Comparison of ENCODE assay signal across 29 cellular contexts in the genomic region with DNA sequence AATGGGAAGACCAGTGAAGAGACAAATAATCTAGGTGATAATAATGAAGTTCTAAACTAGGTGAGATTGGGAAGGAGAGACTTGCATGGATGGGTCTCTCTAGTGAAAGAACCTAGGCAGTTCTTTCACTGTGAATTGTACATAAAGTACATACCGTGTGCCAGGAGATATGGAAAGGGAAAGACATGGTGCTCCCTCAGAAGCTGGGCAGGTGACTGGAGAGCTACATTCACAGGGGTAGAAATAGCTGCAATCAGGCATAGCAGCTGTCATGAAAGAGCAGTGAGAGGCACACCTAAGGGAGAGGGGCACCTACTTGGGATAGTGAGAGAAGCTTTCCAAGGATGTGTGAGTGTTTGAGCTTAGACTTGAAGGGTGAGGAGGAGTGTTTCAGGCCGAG. TPM values are rescaled to one million over a fixed set of nuclear protein-coding genes. Genes with fewer than 3 reads are reported as not detected.
DNase-seq lines count a peak whose midpoint lies in the region; ATAC-seq and TF ChIP-seq lines count a peak whose summit lies in the region.
"Had no signal": no experiment of that assay in that cellular context is flagged by ENCODE, and none has a peak within 500 bp of the region (broad histone marks: within the 10 kb centered on the region; RNA-seq: fewer than 3 reads in every experiment).

No MANE protein-coding gene starts in this region.

- intact Hi-C loops in left colon (cut with DNase I, micrococcal nuclease), result no loop called here

- H3K4me1 Mint-ChIP-seq in activated T-helper 17 cell treated with anti-CD3 and anti-CD28 coated beads, Interleukin-2, amount 50 U/mL, for 72 hours, result peaks cover 21% of the 10 kb centered on the region
- H3K4me1 Mint-ChIP-seq: activated CD8-positive, alpha-beta memory T cell treated with anti-CD3 and anti-CD28 coated beads, Interleukin-2, amount 10 ng/mL, durations not matched to agents 7 days and 5 days had no signal

- no peaks in the 10 kb centered on the region for H3K9me3 Mint-ChIP-seq in activated T-helper 17 cell treated with anti-CD3 and anti-CD28 coated beads, Interleukin-2, amount 50 U/mL, for 72 hours
- H3K9me3 Mint-ChIP-seq: activated B cell treated with CpG ODN at 0.5 μM for 24 hours; activated T-cell treated with anti-CD3 and anti-CD28 coated beads, Interleukin-2, amount 50 U/mL, for 72 hours had no signal

- peaks cover 51 to 92% of the 10 kb centered on the region in 2 donors for H3K4me1 ChIP-seq in thoracic aorta (ENCODE audit: control insufficient read depth in 1 of 2, low read depth in 2 of 2)

- TF ChIP-seq CTCF in thoracic aorta (IDR thresholded peaks at IDR 0.05), result no peak

- ATAC-seq in activated T-helper 17 cell treated with anti-CD3 and anti-CD28 coated beads, Interleukin-2, amount 50 U/mL, for 72 hours (replicated peaks), result no peak
- ATAC-seq in left colon (peak; percentile 48), thoracic aorta (ENCODE audit: insufficient number of reproducible peaks, low FRiP score, low read depth) (no peak)
- ATAC-seq: activated CD8-positive, alpha-beta memory T cell treated with anti-CD3 and anti-CD28 coated beads, Interleukin-2, amount 10 ng/mL, durations not matched to agents 7 days and 5 days; activated T-cell treated with anti-CD3 and anti-CD28 coated beads, Interleukin-2, amount 50 U/mL, for 72 hours; naive thymus-derived CD4-positive, alpha-beta T cell had no signal

- H3K4me3 Mint-ChIP-seq in activated T-helper 17 cell treated with anti-CD3 and anti-CD28 coated beads, Interleukin-2, amount 50 U/mL, for 72 hours, result no peak overlapping the region
- H3K4me3 Mint-ChIP-seq: activated B cell treated with CpG ODN at 0.5 μM for 24 hours; activated CD8-positive, alpha-beta memory T cell treated with anti-CD3 and anti-CD28 coated beads, Interleukin-2, amount 10 ng/mL, durations not matched to agents 7 days and 5 days; activated T-cell treated with anti-CD3 and anti-CD28 coated beads, Interleukin-2, amount 50 U/mL, for 72 hours; brain; CD14-positive monocyte; memory B cell had no signal

- H3K4me3 ChIP-seq in thoracic aorta, result peak overlapping the region; percentile 43
- H3K4me3 ChIP-seq: HAP-1, spleen had no signal

- DNase-seq in NCI-H510A treated with DMSO at 0.1 percent for 48 hours (lab: John Stamatoyannopoulos, UW) (peak; percentile 1), NCI-H510A (lab: John Stamatoyannopoulos, UW) (no peak), left colon (no peak), thoracic aorta (ENCODE audit: low spot score) (no peak), middle frontal gyrus (ENCODE audit: extremely low spot score, low spot score) (no peak), mesenteric fat pad (ENCODE audit: low spot score) (no peak)
- no peak for DNase-seq in stimulated activated CD4-positive, alpha-beta T cell treated with anti-CD3 and anti-CD28 coated beads, Interleukin-4, amount 100 ng/mL, for 1 hour
- DNase-seq: activated B cell treated with CpG ODN at 0.5 μM for 24 hours; activated CD4-positive, alpha-beta T cell treated with anti-CD3 and anti-CD28 coated beads, Interleukin-2, amount 50 U/mL, for 1 hour; activated CD8-positive, alpha-beta memory T cell treated with anti-CD3 and anti-CD28 coated beads, Interleukin-2, amount 10 ng/mL, durations not matched to agents 7 days and 5 days; activated naive CD4-positive, alpha-beta T cell treated with Interleukin-2 at 50 U/mL for 16 hours; activated T-cell treated with anti-CD3 and anti-CD28 coated beads, Interleukin-2, amount 50 U/mL, for 72 hours; effector CD4-positive, alpha-beta T cell; head of caudate nucleus; naive thymus-derived CD4-positive, alpha-beta T cell; NCI-H1092 treated with DMSO at 0.1 percent for 48 hours; NCI-H187 treated with DMSO at 0.1 percent for 48 hours; NCI-H748 treated with DMSO at 0.1 percent for 48 hours; spleen; stimulated activated CD4-positive, alpha-beta T cell treated with anti-CD3 and anti-CD28 coated beads, Interleukin-2, amount 100 ng/mL, for 48 hours; substantia nigra; T-helper 1 cell had no signal

- no peaks in the 10 kb centered on the region for H3K9me3 ChIP-seq in thoracic aorta
- H3K9me3 ChIP-seq: HAP-1, spleen had no signal

- no peaks in the 10 kb centered on the region for H3K27me3 ChIP-seq in thoracic aorta (replicated peaks; ENCODE audit: insufficient read depth)
- H3K27me3 ChIP-seq: spleen had no signal

- peak overlapping the region in 1 of 2 donors; percentile 55 for H3K27ac ChIP-seq in thoracic aorta
- H3K27ac ChIP-seq: 22Rv1, epithelial cell of prostate, spleen had no signal

- H3K27me3 Mint-ChIP-seq in activated T-helper 17 cell treated with anti-CD3 and anti-CD28 coated beads, Interleukin-2, amount 50 U/mL, for 72 hours, result no peaks in the 10 kb centered on the region
- H3K27me3 Mint-ChIP-seq: activated B cell treated with CpG ODN at 0.5 μM for 24 hours; activated CD8-positive, alpha-beta memory T cell treated with anti-CD3 and anti-CD28 coated beads, Interleukin-2, amount 10 ng/mL, durations not matched to agents 7 days and 5 days; brain; memory B cell; naive thymus-derived CD4-positive, alpha-beta T cell had no signal

- H3K27ac Mint-ChIP-seq in activated T-helper 17 cell treated with anti-CD3 and anti-CD28 coated beads, Interleukin-2, amount 50 U/mL, for 72 hours, result peak overlapping the region; percentile 3
- H3K27ac Mint-ChIP-seq: activated B cell treated with CpG ODN at 0.5 μM for 24 hours; activated CD8-positive, alpha-beta memory T cell treated with anti-CD3 and anti-CD28 coated beads, Interleukin-2, amount 10 ng/mL, durations not matched to agents 7 days and 5 days; memory B cell had no signal

- H3K36me3 ChIP-seq in thoracic aorta, result no peaks in the 10 kb centered on the region
- H3K36me3 ChIP-seq: HAP-1 had no signal

- H3K36me3 Mint-ChIP-seq in activated T-helper 17 cell treated with anti-CD3 and anti-CD28 coated beads, Interleukin-2, amount 50 U/mL, for 72 hours (ENCODE audit: low read depth), result no peaks in the 10 kb centered on the region

RNA-seq across cellular contexts. Expression of a gene that starts 9.3 kb away (rescaled TPM):
- 10 to 100 TPM; 14.5 to 21.0 TPM for total RNA-seq in activated T-helper 17 cell treated with anti-CD3 and anti-CD28 coated beads, Interleukin-2, amount 50 U/mL, for 72 hours
- total RNA-seq in left colon, result 10 to 100 TPM; 34.2 to 67.7 TPM
- 100 to 1,000 TPM; 216 to 227 TPM for total RNA-seq in thoracic aorta
- total RNA-seq in mesenteric fat pad, result 76.0 TPM
